Comparison of ENCODE assay signal across 1 cellular context in the genomic region with DNA sequence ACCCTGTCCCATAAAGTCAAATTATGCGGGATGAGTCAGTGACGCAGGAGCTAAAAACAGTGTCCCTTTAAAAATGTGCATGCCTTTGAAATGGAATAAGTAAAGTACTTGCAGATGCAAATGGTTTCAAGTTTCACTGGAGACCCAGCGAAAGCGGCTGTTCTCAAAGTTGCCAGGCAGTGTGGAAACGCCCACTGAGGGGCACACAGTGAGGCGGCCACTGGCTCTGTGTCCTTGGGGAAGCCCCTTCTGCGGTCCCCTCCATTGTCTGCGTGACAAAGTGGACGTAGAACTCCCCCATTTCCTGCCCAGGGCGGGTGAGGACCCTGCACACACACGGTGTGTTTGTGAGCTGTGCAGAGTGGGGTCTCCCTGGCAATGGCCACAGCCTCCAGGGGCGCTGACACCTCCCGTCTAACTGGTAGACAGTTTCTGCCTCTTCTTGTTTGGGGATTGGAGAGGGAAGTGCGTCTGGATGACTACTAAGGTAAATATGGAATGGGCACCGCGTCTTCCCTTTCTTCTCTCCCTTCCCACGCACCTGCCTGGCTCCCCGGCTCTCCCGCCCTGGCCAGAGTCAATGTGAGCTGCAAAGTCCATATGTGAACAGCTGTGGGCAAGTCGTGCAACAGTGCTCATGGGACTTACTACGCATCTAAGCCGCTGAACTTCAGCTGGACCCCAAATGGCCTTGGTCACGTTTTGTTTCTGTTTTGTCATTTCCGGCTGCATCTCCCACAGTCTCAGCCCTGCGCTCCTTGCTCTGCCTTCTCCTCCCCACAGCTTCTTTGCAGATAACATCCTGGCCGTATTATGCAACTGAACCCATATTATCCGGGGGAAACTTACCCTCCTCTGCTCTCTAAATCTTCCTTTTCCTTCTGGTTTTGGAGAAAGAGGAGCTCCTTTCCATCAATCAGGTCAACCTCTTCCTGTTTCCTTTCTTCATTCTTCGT.
TF ChIP-seq lines count a peak whose summit lies in the region.

No MANE protein-coding gene starts in this region.

TF ChIP-seq in A549, 52 proteins besides CTCF, POLR2A, EP300 and RAD21 (continued from another document):
- TF ChIP-seq E2F6 (IDR thresholded peaks at IDR 0.05; ENCODE audit: borderline replicate concordance, low read depth), result no peak
